ENCODE assay signal across 16 cellular contexts in genomic region chr4:159271857-159272256, GRCh38.
DNase-seq lines count a peak whose midpoint lies in the region; ATAC-seq, FAIRE-seq and TF ChIP-seq lines count a peak whose summit lies in the region.
"Had no signal": no experiment of that assay in that cellular context is flagged by ENCODE, and none has a peak within 500 bp of the region (broad histone marks: within the 10 kb centered on the region; RNA-seq: fewer than 3 reads in every experiment).

No MANE protein-coding gene starts in this region.

- peak; percentile 40 for FAIRE-seq in GM19239 (lab: Jason Lieb, UNC)

- H3K4me1 ChIP-seq in gastroesophageal sphincter = peaks cover 6 to 37% (median 20%) of the 10 kb centered on the region in 3 donors

- no peaks in the 10 kb centered on the region for H3K9me3 ChIP-seq in gastroesophageal sphincter

- ATAC-seq in gastroesophageal sphincter = peak; percentile 19
- no peak for ATAC-seq in HG03196 (IDR thresholded peaks at IDR 0.05; ENCODE audit: unreplicated experiment)
- ATAC-seq: activated CD8-positive, alpha-beta T cell treated with anti-CD3 and anti-CD28 coated beads for 36 hours had no signal

- no peak overlapping the region for H3K4me3 ChIP-seq in gastroesophageal sphincter

- 67 to 68% methylated on average over 3 to 4 of the region's 4 CpGs for WGBS in gastroesophageal sphincter (ENCODE audit: low coverage in 1 of 2), 2 donors

- TF ChIP-seq POLR2A in gastroesophageal sphincter (IDR thresholded peaks at IDR 0.05) = no peak

- no peak for TF ChIP-seq CTCF in gastroesophageal sphincter (IDR thresholded peaks at IDR 0.05)

- no peaks in the 10 kb centered on the region for H3K27me3 ChIP-seq in gastroesophageal sphincter

- H3K36me3 ChIP-seq in gastroesophageal sphincter = no peaks in the 10 kb centered on the region

- DNase-seq in GM19239 (ENCODE audit: insufficient read length, low spot score) (no peak), SKM-1 (lab: John Stamatoyannopoulos, UW; ENCODE audit: unreplicated experiment) (peak; percentile 79), pons (ENCODE audit: low spot score) (peak; percentile 71), NCI-H2029 (lab: John Stamatoyannopoulos, UW) (no peak), inferior parietal cortex (ENCODE audit: extremely low spot score) (no peak)
- DNase-seq: activated CD8-positive, alpha-beta T cell treated with anti-CD3 and anti-CD28 coated beads for 36 hours; activated gamma-delta T cell; CD4-positive, alpha-beta T cell; effector memory CD4-positive, alpha-beta T cell; NCI-H1694 treated with DMSO at 0.1 percent for 48 hours; NCI-H526 treated with DMSO at 0.1 percent for 48 hours; nephron progenitor cell; stimulated activated naive CD4-positive, alpha-beta T cell treated with Interleukin-2 at 50 U/mL for 16 hours had no signal

- TF ChIP-seq EP300 in gastroesophageal sphincter (IDR thresholded peaks at IDR 0.05) = no peak

- peak overlapping the region in 1 of 4 donors; percentile 25 for H3K27ac ChIP-seq in gastroesophageal sphincter
- H3K27ac ChIP-seq: KMS-11 had no signal

Comparison
In these comparisons a context has a peak if more than half of its experiments do, and no peak if none do; other contexts are left out.
1. DNase-seq: peak in SKM-1 (single experiment) and pons (single experiment); none in GM19239 (single experiment), NCI-H2029 (single experiment) and inferior parietal cortex (single experiment).